Comparison of ENCODE assay signal across 8 cellular contexts in the genomic region with DNA sequence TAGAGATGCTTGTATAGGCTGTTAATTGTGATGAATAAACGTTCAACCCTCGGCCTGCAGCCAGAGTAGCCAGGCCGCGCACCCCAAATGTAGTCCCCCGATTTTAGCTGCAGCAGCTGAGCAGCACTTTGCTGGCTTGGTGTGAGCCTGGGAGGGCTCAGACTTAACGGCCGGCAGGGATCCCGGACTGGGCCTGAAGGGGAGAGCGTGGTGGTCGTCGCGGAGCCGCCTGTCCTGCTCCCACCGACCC. TPM values are rescaled to one million over a fixed set of nuclear protein-coding genes. Genes with fewer than 3 reads are reported as not detected.
A peak's percentile ranks its signal among the peaks of the same experiment; 100 is the strongest.
DNase-seq lines count a peak whose midpoint lies in the region; ATAC-seq lines count a peak whose summit lies in the region.

No MANE protein-coding gene starts in this region.

- peak overlapping the region; percentile 76 for H3K4me3 Mint-ChIP-seq in activated T-helper 17 cell treated with anti-CD3 and anti-CD28 coated beads, Interleukin-2, amount 50 U/mL, for 72 hours
- H3K4me3 Mint-ChIP-seq in stimulated activated effector memory CD8-positive, alpha-beta T cell treated with anti-CD3 and anti-CD28 coated beads, Interleukin-12 subunit alpha, Interleukin-12 subunit beta, amount 100 ng/mL, for 72 hours, result peak overlapping the region; percentile 78

- DNase-seq in HAP-1 (ENCODE audit: low spot score in 2 of 2) (no peak), islet precursor cell (no peak), GF-D8 (lab: John Stamatoyannopoulos, UW) (no peak), GM19240 (ENCODE audit: insufficient read length, low spot score) (no peak)
- DNase-seq in stimulated activated effector memory CD8-positive, alpha-beta T cell treated with anti-CD3 and anti-CD28 coated beads, Interleukin-12 subunit alpha, Interleukin-12 subunit beta, amount 100 ng/mL, for 72 hours (ENCODE audit: low spot score in 2 of 2), result no peak

- peak overlapping the region; percentile 95 for H3K9ac ChIP-seq in iPS-18a (ENCODE audit: low read length)

- H3K27me3 ChIP-seq in HAP-1 (ENCODE audit: low read depth) (no peaks in the 10 kb centered on the region), iPS-18a (ENCODE audit: control insufficient read depth, insufficient read depth, low read length) (peaks cover 3% of the 10 kb centered on the region)

- no peak overlapping the region for H3K27ac Mint-ChIP-seq in activated T-helper 17 cell treated with anti-CD3 and anti-CD28 coated beads, Interleukin-2, amount 50 U/mL, for 72 hours
- peak overlapping the region; percentile 66 for H3K27ac Mint-ChIP-seq in stimulated activated effector memory CD8-positive, alpha-beta T cell treated with anti-CD3 and anti-CD28 coated beads, Interleukin-12 subunit alpha, Interleukin-12 subunit beta, amount 100 ng/mL, for 72 hours

- H3K4me3 ChIP-seq in HAP-1 (peak overlapping the region; percentile 83), iPS-18a (ENCODE audit: low read length) (peak overlapping the region; percentile 76)

- H3K27me3 Mint-ChIP-seq in activated T-helper 17 cell treated with anti-CD3 and anti-CD28 coated beads, Interleukin-2, amount 50 U/mL, for 72 hours, result peaks cover 6% of the 10 kb centered on the region

- peaks cover 51% of the 10 kb centered on the region for H3K36me3 Mint-ChIP-seq in activated T-helper 17 cell treated with anti-CD3 and anti-CD28 coated beads, Interleukin-2, amount 50 U/mL, for 72 hours (ENCODE audit: low read depth)
- peaks cover 48% of the 10 kb centered on the region for H3K36me3 Mint-ChIP-seq in stimulated activated effector memory CD8-positive, alpha-beta T cell treated with anti-CD3 and anti-CD28 coated beads, Interleukin-12 subunit alpha, Interleukin-12 subunit beta, amount 100 ng/mL, for 72 hours

- in situ Hi-C loops in HAP-1 (cut with MboI; ENCODE audit: low sequenced_read_pairs), result no loop called here

- H3K4me1 ChIP-seq in HAP-1, result peaks cover 10% of the 10 kb centered on the region
- no peaks in the 10 kb centered on the region for H3K4me1 ChIP-seq in iPS-18a (ENCODE audit: control insufficient read depth, low read depth, low read length)

- ATAC-seq in activated T-helper 17 cell treated with anti-CD3 and anti-CD28 coated beads, Interleukin-2, amount 50 U/mL, for 72 hours (replicated peaks), result no peak
- ATAC-seq in stimulated activated effector memory CD8-positive, alpha-beta T cell treated with anti-CD3 and anti-CD28 coated beads, Interleukin-12 subunit alpha, Interleukin-12 subunit beta, amount 100 ng/mL, for 72 hours, result no peak
- no peak for ATAC-seq in GM18517 (IDR thresholded peaks at IDR 0.05; ENCODE audit: unreplicated experiment)

- no peak overlapping the region for H3K27ac ChIP-seq in iPS-18a (ENCODE audit: low read length)

- H3K9me3 ChIP-seq in HAP-1 (no peaks in the 10 kb centered on the region), iPS-18a (ENCODE audit: control insufficient read depth, low read depth, low read length) (no peaks in the 10 kb centered on the region)

- H3K9me3 Mint-ChIP-seq in activated T-helper 17 cell treated with anti-CD3 and anti-CD28 coated beads, Interleukin-2, amount 50 U/mL, for 72 hours, result no peaks in the 10 kb centered on the region
- H3K9me3 Mint-ChIP-seq in stimulated activated effector memory CD8-positive, alpha-beta T cell treated with anti-CD3 and anti-CD28 coated beads, Interleukin-12 subunit alpha, Interleukin-12 subunit beta, amount 100 ng/mL, for 72 hours, result no peaks in the 10 kb centered on the region

- H3K4me1 Mint-ChIP-seq in activated T-helper 17 cell treated with anti-CD3 and anti-CD28 coated beads, Interleukin-2, amount 50 U/mL, for 72 hours, result peaks cover 17% of the 10 kb centered on the region
- peaks cover 43% of the 10 kb centered on the region for H3K4me1 Mint-ChIP-seq in stimulated activated effector memory CD8-positive, alpha-beta T cell treated with anti-CD3 and anti-CD28 coated beads, Interleukin-12 subunit alpha, Interleukin-12 subunit beta, amount 100 ng/mL, for 72 hours

- peaks cover 37% of the 10 kb centered on the region for H3K36me3 ChIP-seq in HAP-1 (replicated peaks)
- H3K36me3 ChIP-seq in iPS-18a (ENCODE audit: control insufficient read depth, low read depth, low read length), result peaks cover 40% of the 10 kb centered on the region

RNA-seq across cellular contexts. Expression of gene ZNF629, which starts 11.9 kb away (rescaled TPM):
- total RNA-seq in activated T-helper 17 cell treated with anti-CD3 and anti-CD28 coated beads, Interleukin-2, amount 50 U/mL, for 72 hours, result under 1 TPM; 0.28 to 0.48 TPM

RNA-seq across cellular contexts. Expression of gene RNF40, which starts 12.9 kb away (rescaled TPM):
- total RNA-seq in activated T-helper 17 cell treated with anti-CD3 and anti-CD28 coated beads, Interleukin-2, amount 50 U/mL, for 72 hours, result 10 to 100 TPM; 90.7 to 95.1 TPM

RNA-seq across cellular contexts. Expression of gene CFAP119, which starts 13.2 kb away (rescaled TPM):
- 1 to 10 TPM; 2.9 TPM for total RNA-seq in activated T-helper 17 cell treated with anti-CD3 and anti-CD28 coated beads, Interleukin-2, amount 50 U/mL, for 72 hours

RNA-seq across cellular contexts. Expression of gene PHKG2, which starts 26.8 kb away (rescaled TPM):
- total RNA-seq in activated T-helper 17 cell treated with anti-CD3 and anti-CD28 coated beads, Interleukin-2, amount 50 U/mL, for 72 hours, result 10 to 100 TPM; 30.0 to 43.3 TPM
